In genomic region chr17:77475012-77475976, GRCh38 we compare ENCODE assay signal across 8 cellular contexts.
DNase-seq lines count a peak whose midpoint lies in the region; ATAC-seq, FAIRE-seq and TF ChIP-seq lines count a peak whose summit lies in the region.

No MANE protein-coding gene starts in this region.

- H3K27me3 ChIP-seq in CD4-positive, alpha-beta T cell (ENCODE audit: control insufficient read depth, insufficient read depth, low read length) = no peaks in the 10 kb centered on the region
- H3K27me3 ChIP-seq in keratinocyte (ENCODE audit: control insufficient read depth, extremely low read depth, insufficient read depth, low read length) (no peaks in the 10 kb centered on the region), colonic mucosa (no peaks in the 10 kb centered on the region)

- POLR2A ChIA-PET in CD4-positive, alpha-beta T cell (lab: Charles Lee) = interaction anchor here (0.6 to 9.9 kb wide), 18 partner anchors 9 to 655 kb away, joined by 3 to 90 read pairs (median 4); partner anchors contain the start of gene TMC8

- peaks cover 58% of the 10 kb centered on the region for H3K79me2 ChIP-seq in keratinocyte (ENCODE audit: control insufficient read depth, insufficient read depth, low read length)

- H3K27ac ChIP-seq in CD4-positive, alpha-beta T cell (ENCODE audit: low read depth, low read length) = peak overlapping the region; percentile 75
- H3K27ac ChIP-seq in keratinocyte (ENCODE audit: control insufficient read depth, insufficient read depth, low read length) (peak overlapping the region; percentile 79), colonic mucosa (no peak overlapping the region)

- H3K9me3 Mint-ChIP-seq in CD4-positive, alpha-beta T cell = no peaks in the 10 kb centered on the region

- H3K4me1 Mint-ChIP-seq in CD4-positive, alpha-beta T cell (ENCODE audit: low read depth) = peaks cover 93% of the 10 kb centered on the region

- peak overlapping the region; percentile 70 for H3K4me2 ChIP-seq in keratinocyte (ENCODE audit: control insufficient read depth, extremely low read depth, insufficient read depth, low read depth, low read length)

- H3K27ac Mint-ChIP-seq in CD4-positive, alpha-beta T cell = peak overlapping the region; percentile 97

- H3K4me3 ChIP-seq in keratinocyte (ENCODE audit: control insufficient read depth in 2 of 3, extremely low read depth in 1 of 3, insufficient read depth in 2 of 3, low read depth in 1 of 3, low read length in 3 of 3) (no peak overlapping the region), colonic mucosa (no peak overlapping the region)

- no peak for TF ChIP-seq CTCF in CD4-positive, alpha-beta T cell (IDR thresholded peaks at IDR 0.05)
- TF ChIP-seq CTCF in keratinocyte (optimal IDR thresholded peaks at IDR 0.05 in 1 of 3, IDR thresholded peaks at IDR 0.05 in 1 of 3, conservative IDR thresholded peaks at IDR 0.05 in 1 of 3; ENCODE audit: extremely low read depth in 1 of 3, insufficient read depth in 2 of 3, low read length in 3 of 3) (no peak), colonic mucosa (IDR thresholded peaks at IDR 0.05) (no peak)

- FAIRE-seq in keratinocyte (lab: Jason Lieb, UNC) = peak; percentile 52

- no peak overlapping the region for H2AFZ ChIP-seq in keratinocyte (ENCODE audit: control insufficient read depth, low read length)

- peak overlapping the region; percentile 47 for H3K9ac ChIP-seq in keratinocyte (ENCODE audit: control insufficient read depth, extremely low read depth, insufficient read depth, low read length)
- no peak overlapping the region for H3K9ac ChIP-seq in colonic mucosa (ENCODE audit: low read depth in 2 of 2, low read length in 2 of 2)

- no peaks in the 10 kb centered on the region for H3K9me3 ChIP-seq in CD4-positive, alpha-beta T cell (ENCODE audit: control insufficient read depth, low read length)
- H3K9me3 ChIP-seq in keratinocyte (ENCODE audit: control insufficient read depth, low read depth, low read length) (no peaks in the 10 kb centered on the region), colonic mucosa (no peaks in the 10 kb centered on the region)

- ATAC-seq in CD4-positive, alpha-beta T cell (ENCODE audit: poor library complexity) = peak; percentile 64
- no peak for ATAC-seq in HG02588 (IDR thresholded peaks at IDR 0.05; ENCODE audit: unreplicated experiment)

- DNase-seq in CD4-positive, alpha-beta T cell = peak in 9 of 10 experiments; percentile 45 to 75 (median 62)
- DNase-seq in NOMO-1 treated with dmso at 0.1 percent for 144 hours (lab: John Stamatoyannopoulos, UW; ENCODE audit: unreplicated experiment) (peak; percentile 58), keratinocyte (ENCODE audit: low read depth, low spot score) (no peak), iPS-NIHi7 (ENCODE audit: extremely low spot score) (no peak), colonic mucosa (no peak)
- DNase-seq in activated effector memory CD4-positive, alpha-beta T cell treated with anti-CD3 and anti-CD28 coated beads, Interleukin-2, amount 50 U/mL, for 16 hours = peak; percentile 90
- peak; percentile 41 to 55 (median 45) for DNase-seq in stimulated activated naive CD4-positive, alpha-beta T cell (lab: John Stamatoyannopoulos, UW)

- intact Hi-C loops in CD4-positive, alpha-beta T cell (cut with DNase I, micrococcal nuclease) = loop anchor here (2.0 to 5.0 kb wide), 3 partner anchors 40 to 143 kb away; no protein-coding TSS in a partner anchor
- intact Hi-C loops in colonic mucosa (cut with DNase I) = loop anchor here (5.0 kb wide), 1 partner anchor 33 kb away; no protein-coding TSS in a partner anchor

- peaks cover 27% of the 10 kb centered on the region for H3K9me1 ChIP-seq in keratinocyte (ENCODE audit: control insufficient read depth, extremely low read depth, insufficient read depth, low read length)

- CTCF ChIA-PET in CD4-positive, alpha-beta T cell (lab: Charles Lee) = interaction anchor here (1.2 to 1.9 kb wide), 5 partner anchors 22 to 75 kb away, joined by 3 to 10 read pairs (median 4); no protein-coding TSS in a partner anchor

- H3K4me3 Mint-ChIP-seq in CD4-positive, alpha-beta T cell = peak overlapping the region; percentile 82

- H3K36me3 Mint-ChIP-seq in CD4-positive, alpha-beta T cell (ENCODE audit: low read depth) = peaks cover 84% of the 10 kb centered on the region

- H3K4me1 ChIP-seq in keratinocyte (ENCODE audit: control insufficient read depth, extremely low read depth, insufficient read depth, low read length) = peaks cover 87% of the 10 kb centered on the region
- peaks cover 27% of the 10 kb centered on the region for H3K4me1 ChIP-seq in colonic mucosa

- no peaks in the 10 kb centered on the region for H3K27me3 Mint-ChIP-seq in CD4-positive, alpha-beta T cell

- peaks cover 21% of the 10 kb centered on the region for H4K20me1 ChIP-seq in keratinocyte (ENCODE audit: control insufficient read depth, extremely low read depth, insufficient read depth, low read length)

- H3K36me3 ChIP-seq in keratinocyte (ENCODE audit: control insufficient read depth in 2 of 2, extremely low read depth in 1 of 2, insufficient read depth in 2 of 2, low read length in 2 of 2) (peaks cover 0 to 5% of the 10 kb centered on the region in 2 experiments), colonic mucosa (no peaks in the 10 kb centered on the region)

- dilution Hi-C loops in keratinocyte (cut with MboI; ENCODE audit: extremely low pct_ligation_motif_present, low sequenced_read_pairs) = no loop called here

Comparison
In these comparisons a context has a peak if more than half of its experiments do, and no peak if none do; other contexts are left out.
1. DNase-seq: peak in CD4-positive, alpha-beta T cell (9 of 10), NOMO-1 treated with dmso at 0.1 percent for 144 hours (single experiment), activated effector memory CD4-positive, alpha-beta T cell treated with anti-CD3 and anti-CD28 coated beads, Interleukin-2, amount 50 U/mL, for 16 hours (single experiment) and stimulated activated naive CD4-positive, alpha-beta T cell (6 of 6); none in keratinocyte (single experiment), iPS-NIHi7 (single experiment) and colonic mucosa (single experiment).